Comparison of ENCODE assay signal across 8 cellular contexts in genomic region chr18:62526098-62527025, GRCh38. TPM values are rescaled to one million over a fixed set of nuclear protein-coding genes. Genes with fewer than 3 reads are reported as not detected.
DNase-seq lines count a peak whose midpoint lies in the region; ATAC-seq and TF ChIP-seq lines count a peak whose summit lies in the region.

No MANE protein-coding gene starts in this region.

- H3K27ac ChIP-seq in upper lobe of right lung: peak overlapping the region; percentile 94

- peak overlapping the region; percentile 81 for H3K4me3 Mint-ChIP-seq in progenitor cell of endocrine pancreas (ENCODE audit: low read depth)

- peaks cover 27% of the 10 kb centered on the region for H3K4me1 Mint-ChIP-seq in progenitor cell of endocrine pancreas (ENCODE audit: low read depth)

- ATAC-seq in GM21515 (IDR thresholded peaks at IDR 0.05; ENCODE audit: unreplicated experiment): peak; percentile 11
- ATAC-seq in left ventricle myocardium superior: peak; percentile 56
- peak; percentile 57 for ATAC-seq in upper lobe of right lung

- peaks cover 41% of the 10 kb centered on the region for H3K4me1 ChIP-seq in upper lobe of right lung

- H3K9me3 Mint-ChIP-seq in progenitor cell of endocrine pancreas (ENCODE audit: low read depth): no peaks in the 10 kb centered on the region

- H3K27ac Mint-ChIP-seq in progenitor cell of endocrine pancreas: peak overlapping the region; percentile 91

- TF ChIP-seq CTCF in progenitor cell of endocrine pancreas (IDR thresholded peaks at IDR 0.05; ENCODE audit: unreplicated experiment) (no peak), upper lobe of right lung (IDR thresholded peaks at IDR 0.05) (no peak)

- DNase-seq in COLO668 (lab: John Stamatoyannopoulos, UW; ENCODE audit: unreplicated experiment): peak; percentile 96
- peak; percentile 74 for DNase-seq in NAMALWA (ENCODE audit: low spot score)
- peak; percentile 53 for DNase-seq in SW480 (ENCODE audit: low spot score)
- peak; percentile 41 for DNase-seq in amniotic stem cell (lab: John Stamatoyannopoulos, UW)
- peak; percentile 92 for DNase-seq in left ventricle myocardium superior
- DNase-seq in progenitor cell of endocrine pancreas (ENCODE audit: low spot score, unreplicated experiment): peak; percentile 60
- DNase-seq in upper lobe of right lung: peak; percentile 93

- H3K9me3 ChIP-seq in upper lobe of right lung: no peaks in the 10 kb centered on the region

- no peaks in the 10 kb centered on the region for H3K36me3 ChIP-seq in upper lobe of right lung

- H3K27me3 Mint-ChIP-seq in progenitor cell of endocrine pancreas: no peaks in the 10 kb centered on the region

- peaks cover 2% of the 10 kb centered on the region for H3K36me3 Mint-ChIP-seq in progenitor cell of endocrine pancreas (ENCODE audit: insufficient read depth)

- H3K4me3 ChIP-seq in upper lobe of right lung: peak overlapping the region; percentile 86

- H3K27me3 ChIP-seq in upper lobe of right lung: no peaks in the 10 kb centered on the region

- intact Hi-C loops in left ventricle myocardium superior (cut with micrococcal nuclease) (no loop called here), upper lobe of right lung (cut with DNase I) (no loop called here)

RNA-seq across cellular contexts. Expression of gene ZCCHC2, which starts 3.5 kb away (rescaled TPM):
- total RNA-seq in left ventricle myocardium superior (18.0 TPM), progenitor cell of endocrine pancreas (18.5 and 20.6 TPM in 2 replicates), upper lobe of right lung (36.6 TPM)

Comparison
In these comparisons a context has a peak if more than half of its experiments do, and no peak if none do; other contexts are left out.
1. Peak in every context shown above with its lines: DNase-seq, ATAC-seq, H3K4me3 ChIP-seq and H3K27ac ChIP-seq.
2. DNase-seq: peak in every context shown above with its lines; median percentile 96 in COLO668; 93 in upper lobe of right lung; 92 in left ventricle myocardium superior; 74 in NAMALWA; 60 in progenitor cell of endocrine pancreas; 53 in SW480; 41 in amniotic stem cell.